ENCODE assay signal across 8 cellular contexts in the genomic region with DNA sequence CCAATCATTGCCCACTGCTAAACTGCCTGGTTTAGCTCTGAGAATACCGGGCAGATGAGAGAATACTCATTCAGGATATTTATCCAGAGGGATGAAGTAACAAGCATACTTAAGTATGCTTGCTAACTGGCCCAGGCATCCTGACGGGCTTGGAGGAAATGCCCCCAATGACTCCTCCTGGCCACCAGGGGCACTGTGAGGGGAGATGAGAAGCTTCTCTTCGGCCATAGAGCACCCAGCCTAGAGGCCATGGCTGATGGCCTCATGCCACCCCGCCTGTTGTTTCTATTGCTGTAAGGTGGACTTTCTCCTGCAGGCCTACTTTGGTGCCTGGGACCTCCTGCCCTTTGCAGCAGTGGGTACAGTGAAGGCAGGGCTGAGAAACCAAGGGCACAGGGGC.
A peak's percentile ranks its signal among the peaks of the same experiment; 100 is the strongest.
DNase-seq lines count a peak whose midpoint lies in the region; ATAC-seq and TF ChIP-seq lines count a peak whose summit lies in the region.

No MANE protein-coding gene starts in this region.

- H3K36me3 ChIP-seq in heart left ventricle, result no peaks in the 10 kb centered on the region

- TF ChIP-seq CTCF in GM10266 (IDR thresholded peaks at IDR 0.05; ENCODE audit: control insufficient read depth, insufficient read depth, low read depth, missing control alignments) (peak; percentile 4), HFF-Myc (IDR thresholded peaks at IDR 0.05; ENCODE audit: low read depth, low read length, missing control alignments) (peak; percentile 43), retinal pigment epithelial cell (conservative IDR thresholded peaks at IDR 0.05; ENCODE audit: low read depth, low read length) (peak; percentile 19), heart left ventricle (IDR thresholded peaks at IDR 0.05) (peak in 2 of 12 donors; percentile 6 to 16)

- intact Hi-C loops in heart left ventricle (cut with DNase I), result no loop called here

- ATAC-seq in GM19467 (IDR thresholded peaks at IDR 0.05; ENCODE audit: unreplicated experiment) (no peak), heart left ventricle (no peak)
- no peak for ATAC-seq in stimulated activated naive B cell treated with anti-CD40 and anti-IgM and Interleukin-4, amounts not matched to agents 10 μg/mL and 1 μg/mL and 100 μg/mL, for 72 hours (replicated peaks)

- no peaks in the 10 kb centered on the region for H3K9me3 Mint-ChIP-seq in stimulated activated naive B cell treated with anti-CD40 and anti-IgM and Interleukin-4, amounts not matched to agents 10 μg/mL and 1 μg/mL and 100 μg/mL, for 72 hours

- 74 to 96% (median 82%) methylated on average over 4 of the region's 4 CpGs for WGBS in heart left ventricle, 4 donors

- no peaks in the 10 kb centered on the region for H3K4me1 ChIP-seq in heart left ventricle

- H3K4me3 Mint-ChIP-seq in stimulated activated naive B cell treated with anti-CD40 and anti-IgM and Interleukin-4, amounts not matched to agents 10 μg/mL and 1 μg/mL and 100 μg/mL, for 72 hours, result no peak overlapping the region

- no peak overlapping the region for H3K27ac Mint-ChIP-seq in stimulated activated naive B cell treated with anti-CD40 and anti-IgM and Interleukin-4, amounts not matched to agents 10 μg/mL and 1 μg/mL and 100 μg/mL, for 72 hours

- DNase-seq in GM10266 (ENCODE audit: extremely low spot score) (no peak), HFF-Myc (ENCODE audit: extremely low read depth, low read depth) (no peak), retinal pigment epithelial cell (ENCODE audit: low read depth) (no peak), heart left ventricle (no peak), NCI-H1092 treated with DMSO at 0.1 percent for 48 hours (lab: John Stamatoyannopoulos, UW) (no peak)
- DNase-seq in activated CD8-positive, alpha-beta memory T cell treated with anti-CD3 and anti-CD28 coated beads, Interleukin-2, amount 50 U/mL, for 48 hours, result peak; percentile 60
- no peak for DNase-seq in stimulated activated naive B cell treated with anti-CD40 and anti-IgM and Interleukin-4, amounts not matched to agents 10 μg/mL and 1 μg/mL and 100 μg/mL, for 72 hours

- H3K27ac ChIP-seq in heart left ventricle, result no peak overlapping the region

- H3K4me3 ChIP-seq in HFF-Myc (replicated peaks; ENCODE audit: low read depth, low read length) (no peak overlapping the region), retinal pigment epithelial cell (ENCODE audit: low read length) (no peak overlapping the region), heart left ventricle (no peak overlapping the region)

- H3K4me1 Mint-ChIP-seq in stimulated activated naive B cell treated with anti-CD40 and anti-IgM and Interleukin-4, amounts not matched to agents 10 μg/mL and 1 μg/mL and 100 μg/mL, for 72 hours, result peaks cover 21 to 35% of the 10 kb centered on the region in 2 donors

- no peaks in the 10 kb centered on the region for H3K27me3 Mint-ChIP-seq in stimulated activated naive B cell treated with anti-CD40 and anti-IgM and Interleukin-4, amounts not matched to agents 10 μg/mL and 1 μg/mL and 100 μg/mL, for 72 hours

- peaks cover 0 to 11% (median 3%) of the 10 kb centered on the region in 9 donors for H3K27me3 ChIP-seq in heart left ventricle

- H3K36me3 Mint-ChIP-seq in stimulated activated naive B cell treated with anti-CD40 and anti-IgM and Interleukin-4, amounts not matched to agents 10 μg/mL and 1 μg/mL and 100 μg/mL, for 72 hours, result no peaks in the 10 kb centered on the region

- no peak for TF ChIP-seq POLR2A in heart left ventricle (IDR thresholded peaks at IDR 0.05)

- no peaks in the 10 kb centered on the region for H3K9me3 ChIP-seq in heart left ventricle
